ENCODE assay signal across 1 cellular context in the genomic region with DNA sequence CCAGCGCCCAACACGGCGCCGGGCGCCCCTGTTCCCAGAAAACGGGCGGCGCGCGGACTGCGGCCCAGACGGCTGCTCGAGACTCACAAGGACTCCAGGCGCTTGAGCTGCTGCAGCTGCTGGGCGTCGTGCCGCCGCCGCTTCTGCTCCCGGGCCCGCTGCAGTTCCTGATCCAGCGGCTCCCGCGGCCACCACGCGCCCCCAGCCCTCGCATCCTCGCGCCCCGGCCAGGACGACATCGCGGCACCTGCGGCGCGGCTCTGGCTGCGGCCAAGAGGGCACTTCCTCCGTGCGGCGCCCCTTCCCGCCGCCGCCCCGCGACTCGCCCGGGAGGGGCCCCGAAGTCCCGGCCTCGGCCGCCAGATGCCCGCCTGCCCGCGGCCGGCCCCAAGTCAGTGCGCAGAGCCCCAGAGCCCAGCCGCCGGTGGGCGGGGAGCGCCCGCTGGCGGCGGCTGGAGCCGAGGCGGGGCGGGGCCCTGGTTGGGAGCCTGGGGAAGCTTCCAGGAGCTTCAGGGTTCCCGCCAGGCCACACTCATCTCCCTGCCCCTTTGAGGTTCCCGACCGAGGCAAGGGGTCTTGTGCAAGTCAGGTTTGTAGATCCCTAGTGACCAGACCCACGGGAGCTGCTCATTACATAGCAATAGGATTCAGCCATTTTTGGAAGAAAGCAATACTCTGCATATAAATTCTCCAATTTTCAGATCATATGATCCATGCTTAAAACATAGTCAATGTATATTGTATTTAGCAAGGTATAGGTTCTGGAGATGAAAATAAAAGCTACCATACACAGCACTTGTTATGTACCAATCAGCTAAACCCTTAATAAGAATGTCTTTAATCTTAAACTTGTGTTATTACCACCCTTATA.
TF ChIP-seq lines count a peak whose summit lies in the region.

No MANE protein-coding gene starts in this region.

TF ChIP-seq in HepG2, 621 proteins besides CTCF, POLR2A, EP300 and RAD21 (continued from another document and continues in another):
- TF ChIP-seq GFI1 (CRISPR knock-in tag; IDR thresholded peaks at IDR 0.05; ENCODE audit: borderline replicate concordance) (no peak), ZBTB21 (CRISPR knock-in tag; IDR thresholded peaks at IDR 0.05) (no peak), SOX13 (IDR thresholded peaks at IDR 0.05) (no peak), SOX13 (CRISPR knock-in tag; conservative IDR thresholded peaks at IDR 0.05 in 1 of 2, IDR thresholded peaks at IDR 0.05 in 1 of 2) (no peak), FOXK1 (CRISPR knock-in tag; IDR thresholded peaks at IDR 0.05; ENCODE audit: borderline replicate concordance, low read depth) (no peak), REL (CRISPR knock-in tag; conservative IDR thresholded peaks at IDR 0.05) (no peak), AGO2 (optimal IDR thresholded peaks at IDR 0.05; ENCODE audit: low read depth, low read length) (peak; percentile 69), NR1H2 (CRISPR knock-in tag; IDR thresholded peaks at IDR 0.05; ENCODE audit: borderline replicate concordance, low read depth) (no peak), SP140L (CRISPR knock-in tag; IDR thresholded peaks at IDR 0.05; ENCODE audit: borderline replicate concordance) (no peak), ZNF724P (CRISPR knock-in tag; IDR thresholded peaks at IDR 0.05; ENCODE audit: borderline replicate concordance) (peak; percentile 47; the same call in 1 of the 2 replicates), SNAPC2 (CRISPR knock-in tag; IDR thresholded peaks at IDR 0.05) (no peak), ZBTB7A (CRISPR knock-in tag; IDR thresholded peaks at IDR 0.05) (no peak), PHF20 (CRISPR knock-in tag; IDR thresholded peaks at IDR 0.05) (peak; percentile 38; the same call in 1 of the 2 replicates), ZNF383 (CRISPR knock-in tag; IDR thresholded peaks at IDR 0.05; ENCODE audit: borderline replicate concordance) (no peak), ZNF781 (CRISPR knock-in tag; IDR thresholded peaks at IDR 0.05; ENCODE audit: borderline replicate concordance, not compliant biosample characterization) (no peak), ZFX (CRISPR knock-in tag; IDR thresholded peaks at IDR 0.05; ENCODE audit: low read depth) (peak; percentile 90), EEA1 (CRISPR knock-in tag; IDR thresholded peaks at IDR 0.05; ENCODE audit: borderline replicate concordance) (peak; percentile 55; the same call in 1 of the 2 replicates), ZNF883 (CRISPR knock-in tag; IDR thresholded peaks at IDR 0.05; ENCODE audit: not compliant biosample characterization) (peak; percentile 30), ZNF713 (CRISPR knock-in tag; IDR thresholded peaks at IDR 0.05) (no peak), HDAC1 (CRISPR knock-in tag; IDR thresholded peaks at IDR 0.05) (peak; percentile 32), ZC3H13 (CRISPR knock-in tag; IDR thresholded peaks at IDR 0.05) (0 out of 2 replicates have a peak, but pooled peaks have one; percentile 6), FOXJ3 (CRISPR knock-in tag; IDR thresholded peaks at IDR 0.05; ENCODE audit: borderline replicate concordance) (no peak), SPEN (CRISPR knock-in tag; IDR thresholded peaks at IDR 0.05; ENCODE audit: low read depth) (peak; percentile 47), ZNF136 (CRISPR knock-in tag; IDR thresholded peaks at IDR 0.05; ENCODE audit: low read depth) (no peak), NPAS2 (CRISPR knock-in tag; IDR thresholded peaks at IDR 0.05; ENCODE audit: borderline replicate concordance) (no peak), FOXP1 (IDR thresholded peaks at IDR 0.05) (no peak), FOXP1 (CRISPR knock-in tag; IDR thresholded peaks at IDR 0.05) (no peak), MBD4 (IDR thresholded peaks at IDR 0.05; ENCODE audit: borderline replicate concordance, low read length) (no peak), MED13 (CRISPR knock-in tag; IDR thresholded peaks at IDR 0.05) (peak; percentile 44), CHCHD3 (CRISPR knock-in tag; IDR thresholded peaks at IDR 0.05) (no peak), TEAD2 (CRISPR knock-in tag; IDR thresholded peaks at IDR 0.05) (no peak)
- TF ChIP-seq, protein P1, sequence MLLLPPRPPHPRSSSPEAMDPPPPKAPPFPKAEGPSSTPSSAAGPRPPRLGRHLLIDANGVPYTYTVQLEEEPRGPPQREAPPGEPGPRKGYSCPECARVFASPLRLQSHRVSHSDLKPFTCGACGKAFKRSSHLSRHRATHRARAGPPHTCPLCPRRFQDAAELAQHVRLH (CRISPR knock-in tag; IDR thresholded peaks at IDR 0.05; ENCODE audit: borderline replicate concordance, low read depth) = no peak
- TF ChIP-seq, protein P2, sequence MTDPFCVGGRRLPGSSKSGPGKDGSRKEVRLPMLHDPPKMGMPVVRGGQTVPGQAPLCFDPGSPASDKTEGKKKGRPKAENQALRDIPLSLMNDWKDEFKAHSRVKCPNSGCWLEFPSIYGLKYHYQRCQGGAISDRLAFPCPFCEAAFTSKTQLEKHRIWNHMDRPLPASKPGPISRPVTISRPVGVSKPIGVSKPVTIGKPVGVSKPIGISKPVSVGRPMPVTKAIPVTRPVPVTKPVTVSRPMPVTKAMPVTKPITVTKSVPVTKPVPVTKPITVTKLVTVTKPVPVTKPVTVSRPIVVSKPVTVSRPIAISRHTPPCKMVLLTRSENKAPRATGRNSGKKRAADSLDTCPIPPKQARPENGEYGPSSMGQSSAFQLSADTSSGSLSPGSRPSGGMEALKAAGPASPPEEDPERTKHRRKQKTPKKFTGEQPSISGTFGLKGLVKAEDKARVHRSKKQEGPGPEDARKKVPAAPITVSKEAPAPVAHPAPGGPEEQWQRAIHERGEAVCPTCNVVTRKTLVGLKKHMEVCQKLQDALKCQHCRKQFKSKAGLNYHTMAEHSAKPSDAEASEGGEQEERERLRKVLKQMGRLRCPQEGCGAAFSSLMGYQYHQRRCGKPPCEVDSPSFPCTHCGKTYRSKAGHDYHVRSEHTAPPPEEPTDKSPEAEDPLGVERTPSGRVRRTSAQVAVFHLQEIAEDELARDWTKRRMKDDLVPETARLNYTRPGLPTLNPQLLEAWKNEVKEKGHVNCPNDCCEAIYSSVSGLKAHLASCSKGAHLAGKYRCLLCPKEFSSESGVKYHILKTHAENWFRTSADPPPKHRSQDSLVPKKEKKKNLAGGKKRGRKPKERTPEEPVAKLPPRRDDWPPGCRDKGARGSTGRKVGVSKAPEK (CRISPR knock-in tag; IDR thresholded peaks at IDR 0.05; ENCODE audit: borderline replicate concordance) = no peak
- TF ChIP-seq, protein P3, sequence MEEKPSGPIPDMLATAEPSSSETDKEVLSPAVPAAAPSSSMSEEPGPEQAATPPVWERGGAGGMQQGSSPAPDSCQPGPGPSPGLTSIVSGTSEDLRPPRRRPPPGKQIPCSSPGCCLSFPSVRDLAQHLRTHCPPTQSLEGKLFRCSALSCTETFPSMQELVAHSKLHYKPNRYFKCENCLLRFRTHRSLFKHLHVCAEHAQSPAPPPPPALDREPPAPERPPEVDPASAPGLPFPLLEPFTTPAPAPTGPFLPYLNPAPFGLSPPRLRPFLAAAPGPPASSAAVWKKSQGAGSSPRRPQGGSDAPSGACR (CRISPR knock-in tag; IDR thresholded peaks at IDR 0.05) = no peak
- TF ChIP-seq, protein P4, sequence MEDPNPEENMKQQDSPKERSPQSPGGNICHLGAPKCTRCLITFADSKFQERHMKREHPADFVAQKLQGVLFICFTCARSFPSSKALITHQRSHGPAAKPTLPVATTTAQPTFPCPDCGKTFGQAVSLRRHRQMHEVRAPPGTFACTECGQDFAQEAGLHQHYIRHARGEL (CRISPR knock-in tag; IDR thresholded peaks at IDR 0.05) = no peak
- TF ChIP-seq, protein P5, sequence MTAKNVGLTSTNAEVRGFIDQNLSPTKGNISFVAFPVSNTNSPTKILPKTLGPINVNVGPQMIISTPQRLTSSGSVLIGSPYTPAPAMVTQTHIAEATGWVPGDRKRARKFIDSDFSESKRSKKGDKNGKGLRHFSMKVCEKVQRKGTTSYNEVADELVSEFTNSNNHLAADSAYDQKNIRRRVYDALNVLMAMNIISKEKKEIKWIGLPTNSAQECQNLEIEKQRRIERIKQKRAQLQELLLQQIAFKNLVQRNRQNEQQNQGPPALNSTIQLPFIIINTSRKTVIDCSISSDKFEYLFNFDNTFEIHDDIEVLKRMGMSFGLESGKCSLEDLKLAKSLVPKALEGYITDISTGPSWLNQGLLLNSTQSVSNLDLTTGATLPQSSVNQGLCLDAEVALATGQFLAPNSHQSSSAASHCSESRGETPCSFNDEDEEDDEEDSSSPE (CRISPR knock-in tag; IDR thresholded peaks at IDR 0.05) = peak; percentile 81
- TF ChIP-seq, protein P6, sequence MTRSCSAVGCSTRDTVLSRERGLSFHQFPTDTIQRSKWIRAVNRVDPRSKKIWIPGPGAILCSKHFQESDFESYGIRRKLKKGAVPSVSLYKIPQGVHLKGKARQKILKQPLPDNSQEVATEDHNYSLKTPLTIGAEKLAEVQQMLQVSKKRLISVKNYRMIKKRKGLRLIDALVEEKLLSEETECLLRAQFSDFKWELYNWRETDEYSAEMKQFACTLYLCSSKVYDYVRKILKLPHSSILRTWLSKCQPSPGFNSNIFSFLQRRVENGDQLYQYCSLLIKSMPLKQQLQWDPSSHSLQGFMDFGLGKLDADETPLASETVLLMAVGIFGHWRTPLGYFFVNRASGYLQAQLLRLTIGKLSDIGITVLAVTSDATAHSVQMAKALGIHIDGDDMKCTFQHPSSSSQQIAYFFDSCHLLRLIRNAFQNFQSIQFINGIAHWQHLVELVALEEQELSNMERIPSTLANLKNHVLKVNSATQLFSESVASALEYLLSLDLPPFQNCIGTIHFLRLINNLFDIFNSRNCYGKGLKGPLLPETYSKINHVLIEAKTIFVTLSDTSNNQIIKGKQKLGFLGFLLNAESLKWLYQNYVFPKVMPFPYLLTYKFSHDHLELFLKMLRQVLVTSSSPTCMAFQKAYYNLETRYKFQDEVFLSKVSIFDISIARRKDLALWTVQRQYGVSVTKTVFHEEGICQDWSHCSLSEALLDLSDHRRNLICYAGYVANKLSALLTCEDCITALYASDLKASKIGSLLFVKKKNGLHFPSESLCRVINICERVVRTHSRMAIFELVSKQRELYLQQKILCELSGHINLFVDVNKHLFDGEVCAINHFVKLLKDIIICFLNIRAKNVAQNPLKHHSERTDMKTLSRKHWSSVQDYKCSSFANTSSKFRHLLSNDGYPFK (CRISPR knock-in tag; IDR thresholded peaks at IDR 0.05; ENCODE audit: borderline replicate concordance) = no peak
- TF ChIP-seq, protein P7, sequence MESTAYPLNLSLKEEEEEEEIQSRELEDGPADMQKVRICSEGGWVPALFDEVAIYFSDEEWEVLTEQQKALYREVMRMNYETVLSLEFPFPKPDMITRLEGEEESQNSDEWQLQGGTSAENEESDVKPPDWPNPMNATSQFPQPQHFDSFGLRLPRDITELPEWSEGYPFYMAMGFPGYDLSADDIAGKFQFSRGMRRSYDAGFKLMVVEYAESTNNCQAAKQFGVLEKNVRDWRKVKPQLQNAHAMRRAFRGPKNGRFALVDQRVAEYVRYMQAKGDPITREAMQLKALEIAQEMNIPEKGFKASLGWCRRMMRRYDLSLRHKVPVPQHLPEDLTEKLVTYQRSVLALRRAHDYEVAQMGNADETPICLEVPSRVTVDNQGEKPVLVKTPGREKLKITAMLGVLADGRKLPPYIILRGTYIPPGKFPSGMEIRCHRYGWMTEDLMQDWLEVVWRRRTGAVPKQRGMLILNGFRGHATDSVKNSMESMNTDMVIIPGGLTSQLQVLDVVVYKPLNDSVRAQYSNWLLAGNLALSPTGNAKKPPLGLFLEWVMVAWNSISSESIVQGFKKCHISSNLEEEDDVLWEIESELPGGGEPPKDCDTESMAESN (CRISPR knock-in tag; conservative IDR thresholded peaks at IDR 0.05) = peak; percentile 18; the same call in 1 of the 2 replicates
- TF ChIP-seq, protein P8, sequence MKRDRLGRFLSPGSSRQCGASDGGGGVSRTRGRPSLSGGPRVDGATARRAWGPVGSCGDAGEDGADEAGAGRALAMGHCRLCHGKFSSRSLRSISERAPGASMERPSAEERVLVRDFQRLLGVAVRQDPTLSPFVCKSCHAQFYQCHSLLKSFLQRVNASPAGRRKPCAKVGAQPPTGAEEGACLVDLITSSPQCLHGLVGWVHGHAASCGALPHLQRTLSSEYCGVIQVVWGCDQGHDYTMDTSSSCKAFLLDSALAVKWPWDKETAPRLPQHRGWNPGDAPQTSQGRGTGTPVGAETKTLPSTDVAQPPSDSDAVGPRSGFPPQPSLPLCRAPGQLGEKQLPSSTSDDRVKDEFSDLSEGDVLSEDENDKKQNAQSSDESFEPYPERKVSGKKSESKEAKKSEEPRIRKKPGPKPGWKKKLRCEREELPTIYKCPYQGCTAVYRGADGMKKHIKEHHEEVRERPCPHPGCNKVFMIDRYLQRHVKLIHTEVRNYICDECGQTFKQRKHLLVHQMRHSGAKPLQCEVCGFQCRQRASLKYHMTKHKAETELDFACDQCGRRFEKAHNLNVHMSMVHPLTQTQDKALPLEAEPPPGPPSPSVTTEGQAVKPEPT (CRISPR knock-in tag; IDR thresholded peaks at IDR 0.05; ENCODE audit: low read depth) = 0 out of 2 replicates have a peak, but pooled peaks have one; percentile 5
- TF ChIP-seq, protein P9, sequence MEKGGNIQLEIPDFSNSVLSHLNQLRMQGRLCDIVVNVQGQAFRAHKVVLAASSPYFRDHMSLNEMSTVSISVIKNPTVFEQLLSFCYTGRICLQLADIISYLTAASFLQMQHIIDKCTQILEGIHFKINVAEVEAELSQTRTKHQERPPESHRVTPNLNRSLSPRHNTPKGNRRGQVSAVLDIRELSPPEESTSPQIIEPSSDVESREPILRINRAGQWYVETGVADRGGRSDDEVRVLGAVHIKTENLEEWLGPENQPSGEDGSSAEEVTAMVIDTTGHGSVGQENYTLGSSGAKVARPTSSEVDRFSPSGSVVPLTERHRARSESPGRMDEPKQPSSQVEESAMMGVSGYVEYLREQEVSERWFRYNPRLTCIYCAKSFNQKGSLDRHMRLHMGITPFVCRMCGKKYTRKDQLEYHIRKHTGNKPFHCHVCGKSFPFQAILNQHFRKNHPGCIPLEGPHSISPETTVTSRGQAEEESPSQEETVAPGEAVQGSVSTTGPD (CRISPR knock-in tag; IDR thresholded peaks at IDR 0.05) = no peak
- TF ChIP-seq, protein P10, sequence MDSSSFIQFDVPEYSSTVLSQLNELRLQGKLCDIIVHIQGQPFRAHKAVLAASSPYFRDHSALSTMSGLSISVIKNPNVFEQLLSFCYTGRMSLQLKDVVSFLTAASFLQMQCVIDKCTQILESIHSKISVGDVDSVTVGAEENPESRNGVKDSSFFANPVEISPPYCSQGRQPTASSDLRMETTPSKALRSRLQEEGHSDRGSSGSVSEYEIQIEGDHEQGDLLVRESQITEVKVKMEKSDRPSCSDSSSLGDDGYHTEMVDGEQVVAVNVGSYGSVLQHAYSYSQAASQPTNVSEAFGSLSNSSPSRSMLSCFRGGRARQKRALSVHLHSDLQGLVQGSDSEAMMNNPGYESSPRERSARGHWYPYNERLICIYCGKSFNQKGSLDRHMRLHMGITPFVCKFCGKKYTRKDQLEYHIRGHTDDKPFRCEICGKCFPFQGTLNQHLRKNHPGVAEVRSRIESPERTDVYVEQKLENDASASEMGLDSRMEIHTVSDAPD (CRISPR knock-in tag; IDR thresholded peaks at IDR 0.05) = no peak
- TF ChIP-seq, protein P11, sequence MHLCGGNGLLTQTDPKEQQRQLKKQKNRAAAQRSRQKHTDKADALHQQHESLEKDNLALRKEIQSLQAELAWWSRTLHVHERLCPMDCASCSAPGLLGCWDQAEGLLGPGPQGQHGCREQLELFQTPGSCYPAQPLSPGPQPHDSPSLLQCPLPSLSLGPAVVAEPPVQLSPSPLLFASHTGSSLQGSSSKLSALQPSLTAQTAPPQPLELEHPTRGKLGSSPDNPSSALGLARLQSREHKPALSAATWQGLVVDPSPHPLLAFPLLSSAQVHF (CRISPR knock-in tag; IDR thresholded peaks at IDR 0.05) = peak; percentile 37; the same call in 1 of the 2 replicates
